In the genomic region with DNA sequence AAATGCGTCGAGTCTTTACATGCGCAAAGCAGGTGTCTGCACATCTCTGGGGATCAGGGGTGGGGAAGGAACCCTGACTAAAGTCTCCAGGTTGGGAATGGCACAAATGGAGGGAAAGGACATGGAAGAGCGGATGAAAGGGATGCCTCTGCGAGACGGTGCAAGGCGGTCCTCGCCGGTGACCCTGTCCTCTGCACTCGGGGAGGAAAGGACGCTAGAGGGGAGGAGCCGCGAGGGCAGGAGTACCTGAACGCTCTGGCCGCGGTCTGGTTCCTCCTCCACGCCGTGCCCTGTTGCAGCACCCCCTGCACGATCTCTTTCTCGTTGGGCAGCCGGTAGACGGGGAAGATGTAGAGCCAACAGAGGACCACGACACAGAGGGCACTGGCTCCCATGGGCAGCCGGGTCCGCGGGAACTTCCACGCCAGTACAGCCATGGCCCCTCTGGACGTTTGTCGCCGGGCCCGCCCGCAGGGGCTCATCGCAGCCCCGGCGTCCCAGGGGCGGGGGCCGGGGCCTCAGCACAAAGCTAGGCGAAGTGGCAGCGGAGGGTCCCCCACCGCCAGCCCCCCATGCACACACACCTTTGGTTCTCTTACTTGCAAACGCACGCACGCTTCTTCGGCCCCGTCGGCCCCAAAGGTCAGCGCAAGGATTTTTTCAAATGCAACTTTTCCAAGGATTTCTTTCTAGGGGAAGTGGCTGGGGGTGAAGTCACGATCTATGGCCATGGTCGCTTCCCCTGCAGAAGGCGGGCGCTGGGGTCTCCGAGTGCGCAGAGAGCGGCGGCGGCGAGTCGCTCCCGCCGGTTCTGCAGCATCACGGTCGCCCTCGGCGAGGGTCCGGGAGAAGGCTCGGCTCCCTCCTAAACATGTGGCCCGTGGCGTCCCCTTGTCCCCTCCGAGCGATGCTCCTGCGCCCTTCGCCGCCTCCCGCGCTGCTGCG, we compare ENCODE assay signal across 8 cellular contexts. TPM values are rescaled to one million over a fixed set of nuclear protein-coding genes. Genes with fewer than 3 reads are reported as not detected.
DNase-seq lines count a peak whose midpoint lies in the region; ATAC-seq and TF ChIP-seq lines count a peak whose summit lies in the region.

No MANE protein-coding gene starts in this region.

- ATAC-seq in HG02884 (IDR thresholded peaks at IDR 0.05; ENCODE audit: unreplicated experiment) (no peak), GM21360 (IDR thresholded peaks at IDR 0.05; ENCODE audit: unreplicated experiment) (no peak)

- H3K27me3 Mint-ChIP-seq in activated naive CD4-positive, alpha-beta T cell treated with anti-CD3 and anti-CD28 coated beads, Interleukin-2, amount 10 ng/mL, durations not matched to agents 7 days and 5 days = peaks cover 43% of the 10 kb centered on the region

- DNase-seq in NCI-H146 (lab: John Stamatoyannopoulos, UW) (peak; percentile 40), NCI-H146 treated with DMSO at 0.1 percent for 48 hours (lab: John Stamatoyannopoulos, UW; ENCODE audit: unreplicated experiment) (no peak), right atrium auricular region (ENCODE audit: low spot score) (no peak), skeletal muscle cell (ENCODE audit: low read depth) (no peak), ureter (ENCODE audit: low spot score) (no peak)
- DNase-seq in activated naive CD4-positive, alpha-beta T cell treated with anti-CD3 and anti-CD28 coated beads, Interleukin-2, amount 10 ng/mL, durations not matched to agents 7 days and 5 days = no peak

- H3K36me3 Mint-ChIP-seq in activated naive CD4-positive, alpha-beta T cell treated with anti-CD3 and anti-CD28 coated beads, Interleukin-2, amount 10 ng/mL, durations not matched to agents 7 days and 5 days = peaks cover 2% of the 10 kb centered on the region

- peak overlapping the region; percentile 73 to 74 for H3K27ac ChIP-seq in right atrium auricular region

- peak overlapping the region; percentile 79 for H3K4me3 Mint-ChIP-seq in activated naive CD4-positive, alpha-beta T cell treated with anti-CD3 and anti-CD28 coated beads, Interleukin-2, amount 10 ng/mL, durations not matched to agents 7 days and 5 days

- H3K4me1 ChIP-seq in right atrium auricular region = peaks cover 0 to 10% of the 10 kb centered on the region in 2 donors

- no peak overlapping the region for H3K27ac Mint-ChIP-seq in activated naive CD4-positive, alpha-beta T cell treated with anti-CD3 and anti-CD28 coated beads, Interleukin-2, amount 10 ng/mL, durations not matched to agents 7 days and 5 days

- peaks cover 20% of the 10 kb centered on the region for H3K4me1 Mint-ChIP-seq in activated naive CD4-positive, alpha-beta T cell treated with anti-CD3 and anti-CD28 coated beads, Interleukin-2, amount 10 ng/mL, durations not matched to agents 7 days and 5 days

- no peaks in the 10 kb centered on the region for H3K36me3 ChIP-seq in right atrium auricular region

- CTCF ChIA-PET in activated naive CD4-positive, alpha-beta T cell treated with anti-CD3 and anti-CD28 coated beads, Interleukin-2, amount 10 ng/mL, durations not matched to agents 7 days and 5 days (lab: Charles Lee) = no interaction called here

- no peaks in the 10 kb centered on the region for H3K27me3 ChIP-seq in right atrium auricular region

- H3K9me3 Mint-ChIP-seq in activated naive CD4-positive, alpha-beta T cell treated with anti-CD3 and anti-CD28 coated beads, Interleukin-2, amount 10 ng/mL, durations not matched to agents 7 days and 5 days = no peaks in the 10 kb centered on the region

- TF ChIP-seq CTCF in right atrium auricular region (IDR thresholded peaks at IDR 0.05) = no peak

- H3K9me3 ChIP-seq in right atrium auricular region = no peaks in the 10 kb centered on the region

- H3K4me3 ChIP-seq in right atrium auricular region = peak overlapping the region; percentile 48 to 73
- peak overlapping the region; percentile 63 for H3K4me3 ChIP-seq in skeletal muscle cell (ENCODE audit: low read depth, low read length)

RNA-seq across cellular contexts. Expression of a gene that starts 0.5 kb away (rescaled TPM):
- total RNA-seq in right atrium auricular region (1 to 10 TPM; 3.3 to 5.0 TPM), ureter (9.4 TPM)
